In the genomic region with DNA sequence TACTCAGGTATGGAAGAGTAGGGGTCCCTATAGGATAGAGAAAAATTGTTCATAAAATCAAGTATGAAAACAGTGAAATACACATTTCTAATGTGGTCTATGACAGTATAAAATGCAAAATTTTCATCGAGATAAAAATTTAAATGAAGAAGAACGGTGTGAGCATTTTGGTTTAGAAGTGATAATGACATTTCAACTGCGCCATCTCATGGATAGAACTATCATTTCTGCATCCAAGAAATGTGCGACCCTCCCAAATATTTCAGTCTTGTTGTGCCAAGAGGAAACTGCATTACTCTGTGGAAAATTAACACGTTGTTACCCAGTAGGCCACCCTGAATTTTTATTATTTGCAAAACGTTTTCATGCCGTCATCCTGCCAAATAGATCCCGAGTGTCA, we compare ENCODE assay signal across 25 cellular contexts.
A peak's percentile ranks its signal among the peaks of the same experiment; 100 is the strongest.
DNase-seq lines count a peak whose midpoint lies in the region; ATAC-seq and TF ChIP-seq lines count a peak whose summit lies in the region.
"Had no signal": no experiment of that assay in that cellular context is flagged by ENCODE, and none has a peak within 500 bp of the region (broad histone marks: within the 10 kb centered on the region; RNA-seq: fewer than 3 reads in every experiment).

No MANE protein-coding gene starts in this region.

- H3K36me3 ChIP-seq in mucosa of descending colon (ENCODE audit: low read depth) (no peaks in the 10 kb centered on the region), thyroid gland (no peaks in the 10 kb centered on the region)
- H3K36me3 ChIP-seq: lower lobe of right lung, SJSA1 had no signal

- H3K27ac ChIP-seq in dorsolateral prefrontal cortex (no peak overlapping the region), thyroid gland (no peak overlapping the region)
- H3K27ac ChIP-seq: BLaER1, esophagus muscularis mucosa, lower lobe of right lung, SJSA1 had no signal

- no peak overlapping the region for H3K4me3 ChIP-seq in dorsolateral prefrontal cortex
- H3K4me3 ChIP-seq in mucosa of descending colon: no peak overlapping the region
- no peak overlapping the region for H3K4me3 ChIP-seq in thyroid gland (replicated peaks in 1 of 3)
- H3K4me3 ChIP-seq: BLaER1, esophagus muscularis mucosa, GM23338, lower lobe of right lung, SJSA1 had no signal

- TF ChIP-seq POLR2A in thyroid gland (IDR thresholded peaks at IDR 0.05): no peak

- intact Hi-C loops in dorsolateral prefrontal cortex (cut with DNase I) (loop anchor here (5.0 to 10.0 kb wide), 2 partner anchors 342 to 349 kb away; no protein-coding TSS in a partner anchor), mucosa of descending colon (cut with DNase I, micrococcal nuclease) (no loop called here), thyroid gland (cut with DNase I) (no loop called here)

- no peak for ATAC-seq in mucosa of descending colon
- ATAC-seq: activated naive CD8-positive, alpha-beta T cell treated with anti-CD3 and anti-CD28 coated beads, Interleukin-2, amount 50 U/mL, for 24 hours; effector memory CD8-positive, alpha-beta T cell; GM23338; lower lobe of right lung; WTC11 had no signal

- H3K9me3 ChIP-seq in mucosa of descending colon: no peaks in the 10 kb centered on the region
- no peaks in the 10 kb centered on the region for H3K9me3 ChIP-seq in thyroid gland
- H3K9me3 ChIP-seq: BLaER1, esophagus muscularis mucosa, lower lobe of right lung, SJSA1 had no signal

- peak in 42 of 56 donors; percentile 11 to 57 (median 31) for TF ChIP-seq CTCF in dorsolateral prefrontal cortex (IDR thresholded peaks at IDR 0.05 in 54 of 56, conservative IDR thresholded peaks at IDR 0.05 in 2 of 56; ENCODE audit: low read depth in 1 of 56, partially characterized antibody in 56 of 56)
- TF ChIP-seq CTCF in mucosa of descending colon (IDR thresholded peaks at IDR 0.05): no peak
- no peak for TF ChIP-seq CTCF in thyroid gland (IDR thresholded peaks at IDR 0.05)

- 66 to 68% methylated on average over 8 of the region's 8 CpGs for WGBS in thyroid gland, 2 donors

- H3K27me3 ChIP-seq in dorsolateral prefrontal cortex: no peaks in the 10 kb centered on the region
- H3K27me3 ChIP-seq in thyroid gland: no peaks in the 10 kb centered on the region
- H3K27me3 ChIP-seq: BLaER1, esophagus muscularis mucosa had no signal

- H3K4me1 ChIP-seq in mucosa of descending colon (ENCODE audit: low read depth) (no peaks in the 10 kb centered on the region), thyroid gland (peaks cover 0 to 22% of the 10 kb centered on the region in 2 donors)
- H3K4me1 ChIP-seq: lower lobe of right lung, SJSA1 had no signal

- peak; percentile 31 for DNase-seq in NCI-H2107 treated with DMSO at 0.1 percent for 48 hours (lab: John Stamatoyannopoulos, UW; ENCODE audit: unreplicated experiment)
- DNase-seq in NCI-H2107 (lab: John Stamatoyannopoulos, UW): no peak
- DNase-seq in DMS53 (lab: John Stamatoyannopoulos, UW): peak; percentile 84
- peak; percentile 50 for DNase-seq in NCI-H526 treated with DMSO at 0.1 percent for 48 hours (lab: John Stamatoyannopoulos, UW)
- no peak for DNase-seq in dorsolateral prefrontal cortex
- DNase-seq in mucosa of descending colon: no peak
- DNase-seq in stimulated activated naive CD4-positive, alpha-beta T cell treated with Interleukin-2 at 50 U/mL for 16 hours (lab: John Stamatoyannopoulos, UW): no peak
- no peak for DNase-seq in thyroid gland
- DNase-seq: activated CD4-positive, alpha-beta T cell treated with anti-CD3 and anti-CD28 coated beads, Interleukin-2, amount 50 U/mL, for 48 hours; activated CD8-positive, alpha-beta memory T cell treated with anti-CD3 and anti-CD28 coated beads, Interleukin-2, amount 50 U/mL, for 48 hours; activated gamma-delta T cell; activated naive CD8-positive, alpha-beta T cell treated with anti-CD3 and anti-CD28 coated beads, Interleukin-2, amount 50 U/mL, for 24 hours; COR-L47; effector memory CD8-positive, alpha-beta T cell; EL; IMR-90; kidney; lower lobe of right lung; NCI-H2029; substantia nigra had no signal

Comparison
In these comparisons a context has a peak if more than half of its experiments do, and no peak if none do; other contexts are left out.
1. DNase-seq: peak in NCI-H2107 treated with DMSO at 0.1 percent for 48 hours (single experiment), DMS53 (single experiment) and NCI-H526 treated with DMSO at 0.1 percent for 48 hours (single experiment); none in NCI-H2107 (single experiment), dorsolateral prefrontal cortex (0 of 10), mucosa of descending colon (0 of 3), stimulated activated naive CD4-positive, alpha-beta T cell treated with Interleukin-2 at 50 U/mL for 16 hours (single experiment) and thyroid gland (0 of 2).
2. CTCF ChIP-seq: peak in dorsolateral prefrontal cortex (42 of 56); none in mucosa of descending colon (single experiment) and thyroid gland (0 of 6).
3. intact Hi-C loops: an anchor here in dorsolateral prefrontal cortex (5.0 to 10.0 kb wide); none called in mucosa of descending colon and thyroid gland.